In genomic region chr7:76234931-76235441, GRCh38 we compare ENCODE assay signal across 8 cellular contexts. TPM values are rescaled to one million over a fixed set of nuclear protein-coding genes. Genes with fewer than 3 reads are reported as not detected.
DNase-seq lines count a peak whose midpoint lies in the region; ATAC-seq, FAIRE-seq and TF ChIP-seq lines count a peak whose summit lies in the region.

No MANE protein-coding gene starts in this region.

- H3K4me3 ChIP-seq in GM12865 (ENCODE audit: low read depth, low read length) (no peak overlapping the region), bronchial epithelial cell (ENCODE audit: low read depth, low read length) (no peak overlapping the region)

- no peak for TF ChIP-seq CTCF in GM12865 (IDR thresholded peaks at IDR 0.05; ENCODE audit: insufficient read depth, low read depth, low read length, missing control alignments)
- no peak for TF ChIP-seq CTCF in bronchial epithelial cell (IDR thresholded peaks at IDR 0.05; ENCODE audit: insufficient read depth, low read length, severe bottlenecking)

- H3K36me3 ChIP-seq in bronchial epithelial cell (ENCODE audit: control insufficient read depth, insufficient read depth, low read length): no peaks in the 10 kb centered on the region

- DNase-seq in GM12865 (ENCODE audit: low read depth) (peak; percentile 81), LHCN-M2 (ENCODE audit: low read depth) (peak; percentile 76), bronchial epithelial cell (ENCODE audit: low read depth) (peak; percentile 83), iris pigment epithelial cell (ENCODE audit: low read depth) (peak; percentile 94), NCI-H345 treated with DMSO at 0.1 percent for 48 hours (lab: John Stamatoyannopoulos, UW; ENCODE audit: unreplicated experiment) (no peak)
- DNase-seq in stimulated activated CD4-positive, alpha-beta T cell treated with anti-CD3 and anti-CD28 coated beads, Interleukin-1b, Interleukin-23, amount 100 ng/mL, for 24 hours (ENCODE audit: low read depth in 4 of 4, low spot score in 1 of 4): peak; percentile 41 to 83 (median 70)

- peak; percentile 80 to 81 for ATAC-seq in activated CD4-positive, CD25-positive, alpha-beta regulatory T cell treated with anti-CD3 and anti-CD28 coated beads, Interleukin-2, amount 50 U/mL, for 24 hours
- ATAC-seq in GM21576 (IDR thresholded peaks at IDR 0.05; ENCODE audit: unreplicated experiment): no peak

- H3K27me3 ChIP-seq in bronchial epithelial cell (ENCODE audit: control insufficient read depth, insufficient read depth, low read length): peaks cover 2% of the 10 kb centered on the region

- no peak for FAIRE-seq in bronchial epithelial cell (lab: Jason Lieb, UNC)

RNA-seq across cellular contexts. Expression of gene SRRM3, which starts 33.3 kb away (rescaled TPM):
- 0.40 and 1.3 TPM in 2 replicates for total RNA-seq in LHCN-M2 (2014; rRNA removed)
- 0.79 TPM for polyA plus RNA-seq in LHCN-M2 (2012)
- total RNA-seq in bronchial epithelial cell: 0.26 and 0.51 TPM in 2 replicates
